1 cellular context compared by ENCODE assay signal in genomic region chr10:119342017-119342734, GRCh38.
TF ChIP-seq lines count a peak whose summit lies in the region.

No MANE protein-coding gene starts in this region.

TF ChIP-seq in IMR-90, 13 proteins besides CTCF, POLR2A, EP300 and RAD21 (continued from another document):
- TF ChIP-seq, protein P1, sequence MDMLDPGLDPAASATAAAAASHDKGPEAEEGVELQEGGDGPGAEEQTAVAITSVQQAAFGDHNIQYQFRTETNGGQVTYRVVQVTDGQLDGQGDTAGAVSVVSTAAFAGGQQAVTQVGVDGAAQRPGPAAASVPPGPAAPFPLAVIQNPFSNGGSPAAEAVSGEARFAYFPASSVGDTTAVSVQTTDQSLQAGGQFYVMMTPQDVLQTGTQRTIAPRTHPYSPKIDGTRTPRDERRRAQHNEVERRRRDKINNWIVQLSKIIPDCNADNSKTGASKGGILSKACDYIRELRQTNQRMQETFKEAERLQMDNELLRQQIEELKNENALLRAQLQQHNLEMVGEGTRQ (IDR thresholded peaks at IDR 0.05; ENCODE audit: low read depth, low read length): no peak
- TF ChIP-seq ELK1 (IDR thresholded peaks at IDR 0.05; ENCODE audit: borderline replicate concordance, low read depth, low read length) (no peak), MXI1 (IDR thresholded peaks at IDR 0.05; ENCODE audit: borderline replicate concordance, low read depth, low read length) (no peak), CEBPB (IDR thresholded peaks at IDR 0.05; ENCODE audit: low read depth, low read length) (no peak), RCOR1 (IDR thresholded peaks at IDR 0.05; ENCODE audit: insufficient replicate concordance, low read length) (no peak), BHLHE40 (IDR thresholded peaks at IDR 0.05; ENCODE audit: low read depth, low read length) (no peak)
